Comparison of ENCODE assay signal across 10 cellular contexts in the genomic region with DNA sequence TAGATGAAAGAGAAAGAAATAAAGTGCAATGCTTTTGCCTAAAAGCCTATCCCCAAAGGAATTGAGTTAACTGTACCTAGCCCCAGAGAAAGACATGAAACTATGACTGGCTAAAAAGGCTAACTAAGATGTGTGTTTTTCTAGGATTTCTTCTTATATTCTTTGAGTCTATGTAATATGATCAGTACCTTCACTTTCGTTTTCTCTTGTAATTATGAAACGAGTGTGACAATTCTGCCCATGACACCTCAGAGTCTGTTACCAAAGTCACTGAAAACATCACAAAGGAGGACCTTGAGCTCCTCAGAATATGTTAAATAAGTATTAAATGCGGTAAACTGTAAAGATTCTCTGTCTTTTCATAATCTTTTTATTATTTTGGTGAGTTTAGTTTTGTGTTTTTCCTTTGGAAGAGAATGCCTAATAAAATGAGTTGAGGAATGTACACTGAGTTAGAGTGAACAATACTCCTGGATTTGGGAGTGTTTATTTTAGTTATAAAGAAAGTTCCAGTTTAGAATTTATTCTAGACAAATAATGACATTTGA.
DNase-seq lines count a peak whose midpoint lies in the region; ATAC-seq lines count a peak whose summit lies in the region.
"Had no signal": no experiment of that assay in that cellular context is flagged by ENCODE, and none has a peak within 500 bp of the region (broad histone marks: within the 10 kb centered on the region; RNA-seq: fewer than 3 reads in every experiment).

No MANE protein-coding gene starts in this region.

- H3K9me3 Mint-ChIP-seq in naive thymus-derived CD8-positive, alpha-beta T cell = no peaks in the 10 kb centered on the region

- POLR2A ChIA-PET in naive thymus-derived CD8-positive, alpha-beta T cell (lab: Charles Lee) = no interaction called here

- peak overlapping the region in 1 of 10 donors; percentile 2 for H3K27ac Mint-ChIP-seq in naive thymus-derived CD8-positive, alpha-beta T cell

- peak; percentile 98 for ATAC-seq in GM18498 (IDR thresholded peaks at IDR 0.05; ENCODE audit: unreplicated experiment)
- ATAC-seq in GM19467 (IDR thresholded peaks at IDR 0.05; ENCODE audit: unreplicated experiment) = peak; percentile 94
- ATAC-seq in HG03159 (IDR thresholded peaks at IDR 0.05; ENCODE audit: unreplicated experiment) = peak; percentile 96
- no peak for ATAC-seq in naive thymus-derived CD8-positive, alpha-beta T cell

- DNase-seq in astrocyte of the hippocampus (ENCODE audit: low read depth, low spot score) = peak; percentile 11
- no peak for DNase-seq in naive thymus-derived CD8-positive, alpha-beta T cell
- DNase-seq in stimulated activated CD4-positive, alpha-beta T cell treated with anti-CD3 and anti-CD28 coated beads, Interleukin-4, amount 100 ng/mL, for 24 hours = no peak
- no peak for DNase-seq in NCI-H446 treated with DMSO at 0.1 percent for 48 hours (lab: John Stamatoyannopoulos, UW)
- no peak for DNase-seq in central memory CD4-positive, alpha-beta T cell
- DNase-seq: aorta; stimulated activated CD4-positive, alpha-beta T cell treated with anti-CD3 and anti-CD28 coated beads, Interleukin-2, amount 100 ng/mL, for 48 hours had no signal

- peak overlapping the region in 3 of 10 donors; percentile 6 to 30 (median 22) for H3K4me3 Mint-ChIP-seq in naive thymus-derived CD8-positive, alpha-beta T cell

- H3K36me3 Mint-ChIP-seq in naive thymus-derived CD8-positive, alpha-beta T cell = peaks cover 0 to 2% (median 0%) of the 10 kb centered on the region in 3 donors

- H3K27me3 Mint-ChIP-seq in naive thymus-derived CD8-positive, alpha-beta T cell = peaks cover 0 to 4% (median under 1%) of the 10 kb centered on the region in 5 donors

- no peaks in the 10 kb centered on the region for H3K4me1 Mint-ChIP-seq in naive thymus-derived CD8-positive, alpha-beta T cell

Comparison
In these comparisons a context has a peak if more than half of its experiments do, and no peak if none do; other contexts are left out.
1. ATAC-seq: peak in GM18498 (single experiment), GM19467 (single experiment) and HG03159 (single experiment); none in naive thymus-derived CD8-positive, alpha-beta T cell (0 of 2).